ENCODE assay signal across 20 cellular contexts in the genomic region with DNA sequence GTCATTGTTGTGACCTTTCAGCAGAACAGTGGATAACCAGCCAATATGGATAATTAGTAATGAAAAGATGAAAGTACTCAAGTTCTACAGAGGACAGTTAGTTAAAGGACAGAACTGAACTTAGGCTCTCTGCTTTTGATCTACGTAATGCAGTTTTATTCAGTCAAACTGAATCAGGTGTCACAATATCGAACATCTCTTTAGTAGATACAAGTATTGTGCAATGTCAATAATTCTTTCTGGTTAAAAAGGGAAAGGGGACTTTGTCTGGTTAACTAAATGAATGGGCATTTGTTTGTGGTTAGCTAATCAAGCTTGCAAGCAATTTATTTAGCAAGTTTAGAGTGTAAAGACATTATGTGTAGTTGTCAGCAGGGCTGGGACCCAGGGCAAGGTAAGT.
"Had no signal": no experiment of that assay in that cellular context is flagged by ENCODE, and none has a peak within 500 bp of the region (broad histone marks: within the 10 kb centered on the region; RNA-seq: fewer than 3 reads in every experiment).

No MANE protein-coding gene starts in this region.

- H3K27me3 ChIP-seq: MG63, SJSA1 had no signal

- H3K27ac ChIP-seq: SJSA1, SK-N-MC had no signal

- H3K4me3 ChIP-seq: MG63, SJSA1, SK-N-MC had no signal

- DNase-seq: KBM-7, MG63, NCI-H1092, NCI-H1105 treated with DMSO at 0.1 percent for 48 hours, NCI-H1417 treated with DMSO at 0.1 percent for 48 hours, NCI-H187, NCI-H2029, NCI-H2081 treated with DMSO at 0.1 percent for 48 hours, NCI-H2171, NCI-H226, NCI-H446, NCI-H510A, NCI-H524 treated with DMSO at 0.1 percent for 48 hours, NCI-H69, NCI-H774, Right ventricle myocardium superior, RPMI8226, SIG-M5 had no signal

- H3K4me1 ChIP-seq: SJSA1 had no signal

- H3K36me3 ChIP-seq: MG63, SJSA1 had no signal

- H3K9me3 ChIP-seq: SJSA1 had no signal
